26 cellular contexts compared by ENCODE assay signal in genomic region chr11:61720597-61720996, GRCh38. TPM values are rescaled to one million over a fixed set of nuclear protein-coding genes. Genes with fewer than 3 reads are reported as not detected.
DNase-seq lines count a peak whose midpoint lies in the region; ATAC-seq, FAIRE-seq and TF ChIP-seq lines count a peak whose summit lies in the region.
"Had no signal": no experiment of that assay in that cellular context is flagged by ENCODE, and none has a peak within 500 bp of the region (broad histone marks: within the 10 kb centered on the region; RNA-seq: fewer than 3 reads in every experiment).

No MANE protein-coding gene starts in this region.

- peaks cover 0 to 4% of the 10 kb centered on the region in 2 experiments for H3K27me3 ChIP-seq in mesenchymal stem cell (ENCODE audit: control insufficient read depth in 1 of 2, insufficient read depth in 1 of 2, low read length in 2 of 2)
- H3K27me3 ChIP-seq: BE2C, BLaER1 had no signal

- H4K8ac ChIP-seq in mesenchymal stem cell (ENCODE audit: low read length), result no peak overlapping the region

- peak overlapping the region; percentile 4 for H3K27ac Mint-ChIP-seq in dendritic cell treated with granulocyte-macrophage colony-stimulating factor and Interleukin-4, amounts not matched to agents 40 ng/mL and 50 ng/mL, for 4 days
- H3K27ac Mint-ChIP-seq: CD4-positive, alpha-beta memory T cell; CD4-positive, CD25-positive, alpha-beta regulatory T cell; CD8-positive, alpha-beta memory T cell had no signal

- H3K27me3 Mint-ChIP-seq in dendritic cell treated with granulocyte-macrophage colony-stimulating factor and Interleukin-4, amounts not matched to agents 40 ng/mL and 50 ng/mL, for 4 days, result no peaks in the 10 kb centered on the region
- H3K27me3 Mint-ChIP-seq: CD4-positive, alpha-beta memory T cell; CD4-positive, CD25-positive, alpha-beta regulatory T cell had no signal

- in situ Hi-C loops in GM13976 (cut with MboI; ENCODE audit: low sequenced_read_pairs, unreplicated experiment), result no loop called here

- H4K91ac ChIP-seq in mesenchymal stem cell (ENCODE audit: low read length), result peak overlapping the region; percentile 8

- H3K4me1 Mint-ChIP-seq in dendritic cell treated with granulocyte-macrophage colony-stimulating factor and Interleukin-4, amounts not matched to agents 40 ng/mL and 50 ng/mL, for 4 days (ENCODE audit: low read depth), result peaks cover 66% of the 10 kb centered on the region
- H3K4me1 Mint-ChIP-seq: CD4-positive, CD25-positive, alpha-beta regulatory T cell; CD8-positive, alpha-beta memory T cell had no signal

- peaks cover 44% of the 10 kb centered on the region for H3K4me1 ChIP-seq in mesenchymal stem cell (ENCODE audit: control insufficient read depth, insufficient read depth, low read depth, low read length)
- H3K4me1 ChIP-seq in kidney (ENCODE audit: control insufficient read depth in 1 of 2, insufficient read depth in 1 of 2, low read depth in 1 of 2, low read length in 2 of 2), result no peaks in the 10 kb centered on the region
- H3K4me1 ChIP-seq: BE2C had no signal

- H3K14ac ChIP-seq in mesenchymal stem cell (ENCODE audit: low read length in 2 of 2), result no peak overlapping the region

- peaks cover 29% of the 10 kb centered on the region for H3K79me1 ChIP-seq in mesenchymal stem cell (replicated peaks; ENCODE audit: low read length, poor library complexity, severe bottlenecking)

- no peak overlapping the region for H2BK120ac ChIP-seq in mesenchymal stem cell (ENCODE audit: low read depth, low read length)

- no peak overlapping the region for H2AK5ac ChIP-seq in mesenchymal stem cell (ENCODE audit: low read length, severe bottlenecking)

- H2BK5ac ChIP-seq in mesenchymal stem cell (ENCODE audit: low read depth, low read length, poor library complexity, severe bottlenecking), result no peak overlapping the region

- H2BK15ac ChIP-seq in mesenchymal stem cell (ENCODE audit: low read depth, poor library complexity, severe bottlenecking), result no peak overlapping the region

- no peak overlapping the region for H3K4me3 Mint-ChIP-seq in dendritic cell treated with granulocyte-macrophage colony-stimulating factor and Interleukin-4, amounts not matched to agents 40 ng/mL and 50 ng/mL, for 4 days
- H3K4me3 Mint-ChIP-seq: CD14-positive monocyte; CD4-positive, alpha-beta memory T cell; CD4-positive, CD25-positive, alpha-beta regulatory T cell; CD8-positive, alpha-beta memory T cell had no signal

- no peak overlapping the region for H3K27ac ChIP-seq in mesenchymal stem cell (ENCODE audit: low read length, poor library complexity, severe bottlenecking)
- H3K27ac ChIP-seq in kidney (ENCODE audit: low read depth in 2 of 2, low read length in 2 of 2), result no peak overlapping the region
- H3K27ac ChIP-seq: BLaER1 had no signal

- H3K4me3 ChIP-seq in mesenchymal stem cell (ENCODE audit: insufficient read depth in 1 of 2, low read depth in 1 of 2, low read length in 2 of 2) (no peak overlapping the region), kidney (ENCODE audit: low read length in 2 of 2) (no peak overlapping the region)
- H3K4me3 ChIP-seq: BLaER1, GM12878 had no signal

- H3K23ac ChIP-seq in mesenchymal stem cell (ENCODE audit: low read length in 2 of 2), result no peak overlapping the region

- no peaks in the 10 kb centered on the region for H3K9me3 Mint-ChIP-seq in dendritic cell treated with granulocyte-macrophage colony-stimulating factor and Interleukin-4, amounts not matched to agents 40 ng/mL and 50 ng/mL, for 4 days
- H3K9me3 Mint-ChIP-seq: CD14-positive monocyte; CD4-positive, alpha-beta memory T cell; CD4-positive, CD25-positive, alpha-beta regulatory T cell; CD8-positive, alpha-beta memory T cell had no signal

- H3K4me2 ChIP-seq in mesenchymal stem cell (ENCODE audit: low read length, poor library complexity, severe bottlenecking), result no peak overlapping the region

- intact Hi-C loops in dendritic cell treated with granulocyte-macrophage colony-stimulating factor and Interleukin-4, amounts not matched to agents 40 ng/mL and 50 ng/mL, for 4 days (cut with micrococcal nuclease), result no loop called here
- intact Hi-C loops in kidney (cut with DNase I), result no loop called here

- H3K4ac ChIP-seq in mesenchymal stem cell (ENCODE audit: low read depth in 1 of 2, low read length in 2 of 2), result no peak overlapping the region

- no peak for DNase-seq in mesenchymal stem cell
- no peak for DNase-seq in kidney
- no peak for DNase-seq in GM13976 (ENCODE audit: low spot score)
- DNase-seq: 8988T; ACHN; BE2C; C1 segment of cervical spinal cord; CD4-positive, alpha-beta memory T cell; CD4-positive, CD25-positive, alpha-beta regulatory T cell; CD8-positive, alpha-beta memory T cell; COR-L47; DMS 273 treated with DMSO at 0.1 percent for 48 hours; DMS153; DMS53; DMS79; DND-41; EL; GDM1 had no signal

- H3K36me3 ChIP-seq in mesenchymal stem cell (ENCODE audit: control insufficient read depth in 1 of 2, insufficient read depth in 2 of 2, low read depth in 1 of 2, low read length in 2 of 2), result peaks cover 6 to 39% of the 10 kb centered on the region in 2 experiments
- H3K36me3 ChIP-seq in kidney (ENCODE audit: control insufficient read depth in 1 of 2, insufficient read depth in 2 of 2, low read length in 2 of 2), result no peaks in the 10 kb centered on the region
- H3K36me3 ChIP-seq: BE2C, BLaER1 had no signal

- FAIRE-seq in kidney (lab: Jason Lieb, UNC), result no peak
- FAIRE-seq: A204.1, GM12878, GM12892, GM19239 had no signal

- no peak overlapping the region for H3K9ac ChIP-seq in mesenchymal stem cell (ENCODE audit: low read length)
- no peak overlapping the region for H3K9ac ChIP-seq in kidney (ENCODE audit: low read length in 2 of 2)
- H3K9ac ChIP-seq: BLaER1 had no signal

- H3K18ac ChIP-seq in mesenchymal stem cell (ENCODE audit: low read depth in 1 of 2, low read length in 2 of 2), result no peak overlapping the region

- 98% methylated on average over 20 of the region's 20 CpGs for WGBS in mesenchymal stem cell

- no peaks in the 10 kb centered on the region for H3K9me3 ChIP-seq in mesenchymal stem cell (ENCODE audit: control insufficient read depth, low read length)
- no peaks in the 10 kb centered on the region for H3K9me3 ChIP-seq in kidney (ENCODE audit: control insufficient read depth in 1 of 2, low read length in 2 of 2)
- H3K9me3 ChIP-seq: BE2C, BLaER1 had no signal

- ATAC-seq in HG03469 (IDR thresholded peaks at IDR 0.05; ENCODE audit: unreplicated experiment), result no peak
- ATAC-seq: GM12878 had no signal

- no peak overlapping the region for H2BK12ac ChIP-seq in mesenchymal stem cell (ENCODE audit: low read length in 2 of 2)

- H3K36me3 Mint-ChIP-seq in dendritic cell treated with granulocyte-macrophage colony-stimulating factor and Interleukin-4, amounts not matched to agents 40 ng/mL and 50 ng/mL, for 4 days (ENCODE audit: low read depth), result peaks cover 68% of the 10 kb centered on the region
- H3K36me3 Mint-ChIP-seq: CD4-positive, alpha-beta memory T cell; CD4-positive, CD25-positive, alpha-beta regulatory T cell; CD8-positive, alpha-beta memory T cell had no signal

- no peak overlapping the region for H2AFZ ChIP-seq in mesenchymal stem cell (ENCODE audit: low read depth, low read length)

- TF ChIP-seq CTCF in kidney (IDR thresholded peaks at IDR 0.05; ENCODE audit: borderline replicate concordance, extremely low read depth, insufficient read depth) (no peak), GM13976 (IDR thresholded peaks at IDR 0.05; ENCODE audit: borderline replicate concordance, control extremely low read depth, extremely low read depth, insufficient read depth, missing control alignments) (no peak)

RNA-seq across cellular contexts. Expression of gene MYRF, which starts 31.8 kb away (rescaled TPM):
- polyA plus RNA-seq in mesenchymal stem cell (2013, experiment 1 of 2), result 21.9 TPM
- polyA plus RNA-seq in mesenchymal stem cell (2013, experiment 2 of 2), result 19.4 TPM
- 36.3 TPM for total RNA-seq in kidney
- polyA plus RNA-seq in kidney (ENCODE audit: insufficient read depth, low read depth, low replicate concordance), result 6.0 TPM

RNA-seq across cellular contexts. Expression of gene DAGLA, which starts 40.4 kb away (rescaled TPM):
- 2.0 TPM for polyA plus RNA-seq in mesenchymal stem cell (2013, experiment 1 of 2)
- 2.1 TPM for polyA plus RNA-seq in mesenchymal stem cell (2013, experiment 2 of 2)
- 3.9 TPM for total RNA-seq in kidney
- 1.4 TPM for polyA plus RNA-seq in kidney (ENCODE audit: insufficient read depth, low read depth, low replicate concordance)
- polyA plus RNA-seq: CD8-positive, alpha-beta memory T cell; GM12878 had no signal
